Comparison of ENCODE assay signal across 9 cellular contexts in the genomic region with DNA sequence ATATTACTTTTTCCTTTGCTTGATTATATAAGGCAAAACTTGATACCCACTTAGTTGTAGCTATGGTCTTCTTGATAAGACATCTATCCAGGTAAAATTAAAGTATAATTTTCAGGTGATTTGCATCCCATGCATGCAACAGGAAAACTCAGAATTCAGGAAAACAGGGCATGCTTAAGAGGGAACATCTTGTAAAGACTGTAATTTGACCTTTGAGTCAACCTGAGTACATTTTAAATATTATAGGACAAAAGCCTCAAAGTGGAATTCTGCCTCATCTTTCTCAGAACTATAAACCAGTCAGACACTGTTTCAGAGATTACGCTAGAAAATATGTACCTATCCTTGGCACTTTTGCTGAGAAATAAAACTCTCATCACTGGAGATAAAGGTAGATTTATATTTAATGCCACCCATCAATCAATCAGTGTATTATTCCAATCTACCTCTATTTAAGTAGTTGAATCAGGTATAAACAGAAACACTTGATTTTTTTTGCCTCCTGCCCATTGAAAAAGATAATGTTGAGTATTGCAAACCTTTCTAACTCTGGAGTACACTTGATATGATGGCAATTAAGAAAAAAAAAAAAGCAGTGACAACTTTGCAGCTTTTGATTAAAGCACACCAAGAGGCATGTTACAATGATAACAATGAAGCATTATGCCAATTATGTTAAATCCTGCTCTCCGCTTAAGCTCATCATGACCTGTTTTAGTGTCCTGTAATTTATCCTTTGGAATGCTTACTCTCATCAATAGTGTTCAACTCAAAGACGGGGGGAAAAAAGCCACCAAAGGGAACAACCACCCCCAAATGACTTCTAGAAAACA. TPM values are rescaled to one million over a fixed set of nuclear protein-coding genes. Genes with fewer than 3 reads are reported as not detected.
DNase-seq lines count a peak whose midpoint lies in the region; ATAC-seq and TF ChIP-seq lines count a peak whose summit lies in the region.
"Had no signal": no experiment of that assay in that cellular context is flagged by ENCODE, and none has a peak within 500 bp of the region (broad histone marks: within the 10 kb centered on the region; RNA-seq: fewer than 3 reads in every experiment).

No MANE protein-coding gene starts in this region.

- TF ChIP-seq POLR2A in adrenal gland (IDR thresholded peaks at IDR 0.05), result peak in 1 of 2 donors; percentile 5
- TF ChIP-seq POLR2A in upper lobe of left lung (IDR thresholded peaks at IDR 0.05), result peak in 1 of 4 donors; percentile 1

- no peaks in the 10 kb centered on the region for H3K27me3 Mint-ChIP-seq in activated naive CD4-positive, alpha-beta T cell treated with anti-CD3 and anti-CD28 coated beads for 36 hours (ENCODE audit: low read depth)

- H3K9me3 ChIP-seq in adrenal gland (replicated peaks in 1 of 3) (no peaks in the 10 kb centered on the region), liver (ENCODE audit: control insufficient read depth in 4 of 4, low read length in 3 of 4) (no peaks in the 10 kb centered on the region), upper lobe of left lung (no peaks in the 10 kb centered on the region)

- peaks cover 14 to 38% of the 10 kb centered on the region in 2 donors for H3K4me1 ChIP-seq in adrenal gland (replicated peaks in 1 of 2)
- peaks cover 3 to 28% (median 25%) of the 10 kb centered on the region in 4 donors for H3K4me1 ChIP-seq in liver (ENCODE audit: control insufficient read depth in 4 of 4, insufficient read depth in 4 of 4, low read length in 3 of 4)
- H3K4me1 ChIP-seq in upper lobe of left lung, result peaks cover 23 to 52% (median 35%) of the 10 kb centered on the region in 4 donors

- H3K27ac ChIP-seq in adrenal gland (peak overlapping the region in 4 of 5 donors; percentile 28 to 98 (median 98)), liver (ENCODE audit: low read depth in 1 of 2, low read length in 2 of 2) (peak overlapping the region; percentile 69 to 100), upper lobe of left lung (peak overlapping the region; percentile 96 to 99 (median 99))

- peaks cover 50% of the 10 kb centered on the region for H3K4me1 Mint-ChIP-seq in activated naive CD4-positive, alpha-beta T cell treated with anti-CD3 and anti-CD28 coated beads for 36 hours (ENCODE audit: low read depth)

- peaks cover 17% of the 10 kb centered on the region for H3K36me3 Mint-ChIP-seq in activated naive CD4-positive, alpha-beta T cell treated with anti-CD3 and anti-CD28 coated beads for 36 hours (ENCODE audit: low read depth)

- H3K36me3 ChIP-seq in adrenal gland (replicated peaks in 1 of 2) (peaks cover 0 to 5% of the 10 kb centered on the region in 2 donors), liver (ENCODE audit: control insufficient read depth in 4 of 4, insufficient read depth in 3 of 4, low read depth in 1 of 4, low read length in 3 of 4) (peaks cover 0 to 6% (median 0%) of the 10 kb centered on the region in 4 donors), upper lobe of left lung (peaks cover 0 to 31% (median 5%) of the 10 kb centered on the region in 4 donors)

- H3K9ac ChIP-seq in liver (ENCODE audit: low read depth in 1 of 2, low read length in 2 of 2), result peak overlapping the region; percentile 88 to 93

- no peaks in the 10 kb centered on the region for H3K9me3 Mint-ChIP-seq in activated naive CD4-positive, alpha-beta T cell treated with anti-CD3 and anti-CD28 coated beads for 36 hours

- TF ChIP-seq EP300 in upper lobe of left lung (IDR thresholded peaks at IDR 0.05), result no peak

- H3K27me3 ChIP-seq in adrenal gland (no peaks in the 10 kb centered on the region), liver (ENCODE audit: control insufficient read depth in 4 of 4, insufficient read depth in 4 of 4, low read length in 3 of 4) (no peaks in the 10 kb centered on the region), upper lobe of left lung (no peaks in the 10 kb centered on the region)

- H3K4me3 Mint-ChIP-seq in activated naive CD4-positive, alpha-beta T cell treated with anti-CD3 and anti-CD28 coated beads for 36 hours, result peak overlapping the region; percentile 96

- no peak for DNase-seq in activated naive CD4-positive, alpha-beta T cell treated with anti-CD3 and anti-CD28 coated beads for 36 hours
- DNase-seq in activated naive CD4-positive, alpha-beta T cell (lab: John Stamatoyannopoulos, UW), result no peak
- DNase-seq in adrenal gland, result no peak
- DNase-seq in upper lobe of left lung, result no peak
- DNase-seq: activated CD4-positive, CD25-positive, alpha-beta regulatory T cell had no signal

- H3K27ac Mint-ChIP-seq in activated naive CD4-positive, alpha-beta T cell treated with anti-CD3 and anti-CD28 coated beads for 36 hours, result peak overlapping the region; percentile 85

- 14 to 30% (median 17%) methylated on average over 3 of the region's 3 CpGs for WGBS in adrenal gland, 4 donors
- 13% methylated on average over 3 of the region's 3 CpGs for WGBS in liver
- 42 to 51% methylated on average over 3 of the region's 3 CpGs for WGBS in upper lobe of left lung, 2 donors

- intact Hi-C loops in activated naive CD4-positive, alpha-beta T cell treated with anti-CD3 and anti-CD28 coated beads for 36 hours (cut with micrococcal nuclease), result loop anchor here (1.0 to 5.0 kb wide), 8 partner anchors 385 to 1936 kb away; no protein-coding TSS in a partner anchor
- intact Hi-C loops in adrenal gland (cut with DNase I), result loop anchor here (5.0 to 10.0 kb wide), 5 partner anchors 373 to 943 kb away; no protein-coding TSS in a partner anchor

- TF ChIP-seq RAD21 in liver (IDR thresholded peaks at IDR 0.05), result no peak

- CTCF ChIA-PET in activated naive CD4-positive, alpha-beta T cell treated with anti-CD3 and anti-CD28 coated beads for 36 hours (lab: Charles Lee), result interaction anchor here (0.6 to 2.8 kb wide), 9 partner anchors 11 to 554 kb away, joined by 3 to 14 read pairs (median 4); no protein-coding TSS in a partner anchor

- H3K4me3 ChIP-seq in adrenal gland, result peak overlapping the region in 2 of 4 donors; percentile 97
- peak overlapping the region; percentile 41 to 73 (median 70) for H3K4me3 ChIP-seq in liver (ENCODE audit: low read depth in 1 of 3, low read length in 3 of 3)
- H3K4me3 ChIP-seq in upper lobe of left lung, result peak overlapping the region; percentile 13 to 88 (median 83)

- ATAC-seq in upper lobe of left lung (ENCODE audit: low FRiP score in 2 of 2) (no peak), HG03342 (IDR thresholded peaks at IDR 0.05; ENCODE audit: unreplicated experiment) (no peak), HG03439 (IDR thresholded peaks at IDR 0.05; ENCODE audit: unreplicated experiment) (no peak), GM21786 (IDR thresholded peaks at IDR 0.05; ENCODE audit: unreplicated experiment) (no peak)

- no peak for TF ChIP-seq CTCF in adrenal gland (IDR thresholded peaks at IDR 0.05)
- no peak for TF ChIP-seq CTCF in liver (IDR thresholded peaks at IDR 0.05; ENCODE audit: low read depth, low read length, missing input control)
- TF ChIP-seq CTCF in upper lobe of left lung (IDR thresholded peaks at IDR 0.05), result no peak

TF ChIP-seq in liver, 16 proteins besides CTCF, POLR2A, EP300 and RAD21:
- TF ChIP-seq FOXA1 (IDR thresholded peaks at IDR 0.05), result no peak
- TF ChIP-seq, protein P1, sequence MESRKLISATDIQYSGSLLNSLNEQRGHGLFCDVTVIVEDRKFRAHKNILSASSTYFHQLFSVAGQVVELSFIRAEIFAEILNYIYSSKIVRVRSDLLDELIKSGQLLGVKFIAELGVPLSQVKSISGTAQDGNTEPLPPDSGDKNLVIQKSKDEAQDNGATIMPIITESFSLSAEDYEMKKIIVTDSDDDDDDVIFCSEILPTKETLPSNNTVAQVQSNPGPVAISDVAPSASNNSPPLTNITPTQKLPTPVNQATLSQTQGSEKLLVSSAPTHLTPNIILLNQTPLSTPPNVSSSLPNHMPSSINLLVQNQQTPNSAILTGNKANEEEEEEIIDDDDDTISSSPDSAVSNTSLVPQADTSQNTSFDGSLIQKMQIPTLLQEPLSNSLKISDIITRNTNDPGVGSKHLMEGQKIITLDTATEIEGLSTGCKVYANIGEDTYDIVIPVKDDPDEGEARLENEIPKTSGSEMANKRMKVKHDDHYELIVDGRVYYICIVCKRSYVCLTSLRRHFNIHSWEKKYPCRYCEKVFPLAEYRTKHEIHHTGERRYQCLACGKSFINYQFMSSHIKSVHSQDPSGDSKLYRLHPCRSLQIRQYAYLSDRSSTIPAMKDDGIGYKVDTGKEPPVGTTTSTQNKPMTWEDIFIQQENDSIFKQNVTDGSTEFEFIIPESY (IDR thresholded peaks at IDR 0.05), result no peak
- no peak for TF ChIP-seq JUND (IDR thresholded peaks at IDR 0.05)
- TF ChIP-seq, protein P2, sequence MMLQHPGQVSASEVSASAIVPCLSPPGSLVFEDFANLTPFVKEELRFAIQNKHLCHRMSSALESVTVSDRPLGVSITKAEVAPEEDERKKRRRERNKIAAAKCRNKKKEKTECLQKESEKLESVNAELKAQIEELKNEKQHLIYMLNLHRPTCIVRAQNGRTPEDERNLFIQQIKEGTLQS (IDR thresholded peaks at IDR 0.05), result no peak

RNA-seq across cellular contexts. Expression of a gene that starts 2.8 kb away (rescaled TPM):
- total RNA-seq in activated naive CD4-positive, alpha-beta T cell treated with anti-CD3 and anti-CD28 coated beads for 36 hours, result 10 to 100 TPM; 22.9 to 23.8 TPM
- total RNA-seq in adrenal gland (100 to 1,000 TPM in 6 of 8 donors, 10 to 100 TPM in 2; 44.0 to 433 (median 319) TPM), liver (10 to 100 TPM in 1 of 2 donors, 1 to 10 TPM in 1; 9.9 to 57.1 TPM), upper lobe of left lung (100 to 1,000 TPM; 103 to 364 (median 228) TPM)
- polyA plus RNA-seq in adrenal gland (100 to 1,000 TPM in 1 of 3 donors, 10 to 100 TPM in 2; 21.3 to 254 (median 46.7) TPM), liver (10 to 100 TPM; 14.5 to 30.5 TPM)
